Comparison of ENCODE assay signal across 1 cellular context in the genomic region with DNA sequence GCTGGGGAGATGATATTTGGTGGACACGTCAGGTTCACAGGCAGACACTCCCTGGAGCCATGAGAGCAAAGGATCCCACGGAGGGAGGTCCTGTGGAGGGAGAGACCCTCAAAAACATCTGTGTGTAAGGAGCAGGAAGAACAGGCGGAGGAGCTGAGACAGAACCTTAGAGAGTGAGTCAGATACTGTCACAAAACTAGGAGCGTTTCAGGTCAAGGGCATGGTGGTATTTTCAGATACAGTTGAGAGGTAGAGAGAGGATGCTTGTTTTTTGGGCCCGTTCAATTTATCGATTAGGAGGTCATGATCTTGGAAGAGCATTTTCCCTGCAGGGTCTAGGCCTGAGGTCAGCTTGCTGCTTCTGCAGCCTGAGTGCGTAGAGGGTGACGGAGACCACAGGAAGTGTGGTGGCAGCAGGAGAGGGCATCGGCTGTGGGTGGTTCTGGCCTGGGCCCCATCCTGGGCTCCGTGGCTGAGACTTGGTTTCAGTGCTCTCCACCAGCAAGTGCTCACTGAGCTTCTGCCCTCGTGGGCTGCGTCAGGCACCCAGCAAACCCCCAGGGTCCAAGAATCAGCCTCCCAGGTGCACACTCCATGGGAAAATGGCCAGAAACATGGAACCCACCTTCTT.
TF ChIP-seq lines count a peak whose summit lies in the region.

No MANE protein-coding gene starts in this region.

TF ChIP-seq in H1, 55 proteins besides CTCF, POLR2A, EP300 and RAD21:
- TF ChIP-seq RBBP5 (IDR thresholded peaks at IDR 0.05; ENCODE audit: borderline replicate concordance, low read depth, low read length) (no peak), GTF2F1 (IDR thresholded peaks at IDR 0.05; ENCODE audit: borderline replicate concordance, low read depth, low read length) (no peak), KDM5A (IDR thresholded peaks at IDR 0.05; ENCODE audit: low read length) (no peak), GABPA (IDR thresholded peaks at IDR 0.05; ENCODE audit: borderline replicate concordance, insufficient read depth, low read length) (no peak), BACH1 (IDR thresholded peaks at IDR 0.05; ENCODE audit: low read length) (no peak), SRF (IDR thresholded peaks at IDR 0.05; ENCODE audit: low read depth, low read length) (no peak), RFX5 (IDR thresholded peaks at IDR 0.05; ENCODE audit: borderline replicate concordance, low read depth, low read length) (no peak), PHF8 (conservative IDR thresholded peaks at IDR 0.05; ENCODE audit: low read depth, low read length) (no peak), HDAC2 (IDR thresholded peaks at IDR 0.05; ENCODE audit: borderline replicate concordance in 1 of 2, low read depth in 2 of 2, low read length in 2 of 2) (no peak)
- TF ChIP-seq, protein P1, sequence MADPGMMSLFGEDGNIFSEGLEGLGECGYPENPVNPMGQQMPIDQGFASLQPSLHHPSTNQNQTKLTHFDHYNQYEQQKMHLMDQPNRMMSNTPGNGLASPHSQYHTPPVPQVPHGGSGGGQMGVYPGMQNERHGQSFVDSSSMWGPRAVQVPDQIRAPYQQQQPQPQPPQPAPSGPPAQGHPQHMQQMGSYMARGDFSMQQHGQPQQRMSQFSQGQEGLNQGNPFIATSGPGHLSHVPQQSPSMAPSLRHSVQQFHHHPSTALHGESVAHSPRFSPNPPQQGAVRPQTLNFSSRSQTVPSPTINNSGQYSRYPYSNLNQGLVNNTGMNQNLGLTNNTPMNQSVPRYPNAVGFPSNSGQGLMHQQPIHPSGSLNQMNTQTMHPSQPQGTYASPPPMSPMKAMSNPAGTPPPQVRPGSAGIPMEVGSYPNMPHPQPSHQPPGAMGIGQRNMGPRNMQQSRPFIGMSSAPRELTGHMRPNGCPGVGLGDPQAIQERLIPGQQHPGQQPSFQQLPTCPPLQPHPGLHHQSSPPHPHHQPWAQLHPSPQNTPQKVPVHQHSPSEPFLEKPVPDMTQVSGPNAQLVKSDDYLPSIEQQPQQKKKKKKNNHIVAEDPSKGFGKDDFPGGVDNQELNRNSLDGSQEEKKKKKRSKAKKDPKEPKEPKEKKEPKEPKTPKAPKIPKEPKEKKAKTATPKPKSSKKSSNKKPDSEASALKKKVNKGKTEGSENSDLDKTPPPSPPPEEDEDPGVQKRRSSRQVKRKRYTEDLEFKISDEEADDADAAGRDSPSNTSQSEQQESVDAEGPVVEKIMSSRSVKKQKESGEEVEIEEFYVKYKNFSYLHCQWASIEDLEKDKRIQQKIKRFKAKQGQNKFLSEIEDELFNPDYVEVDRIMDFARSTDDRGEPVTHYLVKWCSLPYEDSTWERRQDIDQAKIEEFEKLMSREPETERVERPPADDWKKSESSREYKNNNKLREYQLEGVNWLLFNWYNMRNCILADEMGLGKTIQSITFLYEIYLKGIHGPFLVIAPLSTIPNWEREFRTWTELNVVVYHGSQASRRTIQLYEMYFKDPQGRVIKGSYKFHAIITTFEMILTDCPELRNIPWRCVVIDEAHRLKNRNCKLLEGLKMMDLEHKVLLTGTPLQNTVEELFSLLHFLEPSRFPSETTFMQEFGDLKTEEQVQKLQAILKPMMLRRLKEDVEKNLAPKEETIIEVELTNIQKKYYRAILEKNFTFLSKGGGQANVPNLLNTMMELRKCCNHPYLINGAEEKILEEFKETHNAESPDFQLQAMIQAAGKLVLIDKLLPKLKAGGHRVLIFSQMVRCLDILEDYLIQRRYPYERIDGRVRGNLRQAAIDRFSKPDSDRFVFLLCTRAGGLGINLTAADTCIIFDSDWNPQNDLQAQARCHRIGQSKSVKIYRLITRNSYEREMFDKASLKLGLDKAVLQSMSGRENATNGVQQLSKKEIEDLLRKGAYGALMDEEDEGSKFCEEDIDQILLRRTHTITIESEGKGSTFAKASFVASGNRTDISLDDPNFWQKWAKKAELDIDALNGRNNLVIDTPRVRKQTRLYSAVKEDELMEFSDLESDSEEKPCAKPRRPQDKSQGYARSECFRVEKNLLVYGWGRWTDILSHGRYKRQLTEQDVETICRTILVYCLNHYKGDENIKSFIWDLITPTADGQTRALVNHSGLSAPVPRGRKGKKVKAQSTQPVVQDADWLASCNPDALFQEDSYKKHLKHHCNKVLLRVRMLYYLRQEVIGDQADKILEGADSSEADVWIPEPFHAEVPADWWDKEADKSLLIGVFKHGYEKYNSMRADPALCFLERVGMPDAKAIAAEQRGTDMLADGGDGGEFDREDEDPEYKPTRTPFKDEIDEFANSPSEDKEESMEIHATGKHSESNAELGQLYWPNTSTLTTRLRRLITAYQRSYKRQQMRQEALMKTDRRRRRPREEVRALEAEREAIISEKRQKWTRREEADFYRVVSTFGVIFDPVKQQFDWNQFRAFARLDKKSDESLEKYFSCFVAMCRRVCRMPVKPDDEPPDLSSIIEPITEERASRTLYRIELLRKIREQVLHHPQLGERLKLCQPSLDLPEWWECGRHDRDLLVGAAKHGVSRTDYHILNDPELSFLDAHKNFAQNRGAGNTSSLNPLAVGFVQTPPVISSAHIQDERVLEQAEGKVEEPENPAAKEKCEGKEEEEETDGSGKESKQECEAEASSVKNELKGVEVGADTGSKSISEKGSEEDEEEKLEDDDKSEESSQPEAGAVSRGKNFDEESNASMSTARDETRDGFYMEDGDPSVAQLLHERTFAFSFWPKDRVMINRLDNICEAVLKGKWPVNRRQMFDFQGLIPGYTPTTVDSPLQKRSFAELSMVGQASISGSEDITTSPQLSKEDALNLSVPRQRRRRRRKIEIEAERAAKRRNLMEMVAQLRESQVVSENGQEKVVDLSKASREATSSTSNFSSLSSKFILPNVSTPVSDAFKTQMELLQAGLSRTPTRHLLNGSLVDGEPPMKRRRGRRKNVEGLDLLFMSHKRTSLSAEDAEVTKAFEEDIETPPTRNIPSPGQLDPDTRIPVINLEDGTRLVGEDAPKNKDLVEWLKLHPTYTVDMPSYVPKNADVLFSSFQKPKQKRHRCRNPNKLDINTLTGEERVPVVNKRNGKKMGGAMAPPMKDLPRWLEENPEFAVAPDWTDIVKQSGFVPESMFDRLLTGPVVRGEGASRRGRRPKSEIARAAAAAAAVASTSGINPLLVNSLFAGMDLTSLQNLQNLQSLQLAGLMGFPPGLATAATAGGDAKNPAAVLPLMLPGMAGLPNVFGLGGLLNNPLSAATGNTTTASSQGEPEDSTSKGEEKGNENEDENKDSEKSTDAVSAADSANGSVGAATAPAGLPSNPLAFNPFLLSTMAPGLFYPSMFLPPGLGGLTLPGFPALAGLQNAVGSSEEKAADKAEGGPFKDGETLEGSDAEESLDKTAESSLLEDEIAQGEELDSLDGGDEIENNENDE (IDR thresholded peaks at IDR 0.05; ENCODE audit: insufficient replicate concordance, low read length): no peak
